In the genomic region with DNA sequence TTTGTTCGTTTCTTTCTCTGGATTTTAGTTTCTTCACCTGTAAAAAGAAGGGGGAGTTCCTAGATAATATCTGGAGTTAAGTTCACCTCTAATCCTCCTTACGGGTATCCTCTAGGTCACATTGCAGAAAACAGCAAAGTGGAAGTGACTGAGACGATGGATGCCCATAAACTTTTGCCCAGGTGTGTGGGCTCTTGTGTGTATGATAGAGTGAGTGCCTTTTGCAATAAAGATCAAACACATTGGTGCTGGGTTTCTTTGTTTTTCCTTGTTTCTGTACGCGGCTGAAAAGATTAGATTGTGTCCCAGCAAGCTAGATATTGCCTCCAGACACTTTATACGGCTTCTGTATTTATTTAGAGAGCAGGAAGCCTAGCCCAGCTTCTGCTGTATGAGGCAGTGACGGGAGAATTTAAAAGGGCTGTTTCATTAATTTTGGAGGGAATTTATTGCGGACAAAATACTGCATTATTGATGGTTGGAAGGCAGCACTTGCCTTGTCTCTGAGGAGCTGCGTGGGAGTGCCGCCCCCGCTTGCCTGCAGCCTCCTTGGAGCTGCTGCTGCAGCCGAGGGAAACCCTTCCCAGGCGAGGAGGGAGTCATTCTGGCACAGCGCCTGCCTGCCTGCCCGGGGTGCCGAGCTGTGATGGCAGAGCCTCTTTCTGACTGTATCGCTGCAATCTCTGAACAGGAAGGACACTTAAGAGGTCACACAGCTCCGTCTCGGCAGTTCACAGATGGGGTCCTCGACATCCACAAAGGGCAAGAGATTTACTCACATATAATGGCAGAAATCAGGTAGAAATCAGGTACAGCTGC, we compare ENCODE assay signal across 9 cellular contexts. TPM values are rescaled to one million over a fixed set of nuclear protein-coding genes. Genes with fewer than 3 reads are reported as not detected.
DNase-seq lines count a peak whose midpoint lies in the region; ATAC-seq and TF ChIP-seq lines count a peak whose summit lies in the region.
"Had no signal": no experiment of that assay in that cellular context is flagged by ENCODE, and none has a peak within 500 bp of the region (broad histone marks: within the 10 kb centered on the region; RNA-seq: fewer than 3 reads in every experiment).

No MANE protein-coding gene starts in this region.

- no peak for TF ChIP-seq CTCF in neural crest cell (conservative IDR thresholded peaks at IDR 0.05)

- peaks cover 10% of the 10 kb centered on the region for H3K4me1 Mint-ChIP-seq in neural crest cell

- H3K36me3 Mint-ChIP-seq in neural crest cell (ENCODE audit: low read depth) = no peaks in the 10 kb centered on the region

- H3K27me3 Mint-ChIP-seq in neural crest cell (ENCODE audit: low read depth) = no peaks in the 10 kb centered on the region

- H3K4me3 Mint-ChIP-seq in neural crest cell = peak overlapping the region; percentile 10

- H3K27ac Mint-ChIP-seq in neural crest cell (ENCODE audit: unreplicated experiment) = peak overlapping the region; percentile 46

- no peak for ATAC-seq in HG03196 (IDR thresholded peaks at IDR 0.05; ENCODE audit: unreplicated experiment)

- DNase-seq in COR-L47 (lab: John Stamatoyannopoulos, UW) (peak; percentile 81), NCI-H2171 (lab: John Stamatoyannopoulos, UW) (peak; percentile 4), dermis blood vessel endothelial cell (peak; percentile 1), neural crest cell (ENCODE audit: low read depth, low spot score) (no peak), T1000 (lab: John Stamatoyannopoulos, UW) (no peak), activated gamma-delta T cell (lab: John Stamatoyannopoulos, UW) (no peak)
- no peak for DNase-seq in NK-92 treated with Interleukin-12 subunit alpha and Interleukin-12 subunit beta, amount 100 ng/mL, for 24 hours (lab: John Stamatoyannopoulos, UW)
- DNase-seq: NCI-H1694 treated with DMSO at 0.1 percent for 48 hours had no signal

- H3K9me3 Mint-ChIP-seq in neural crest cell = peaks cover 3% of the 10 kb centered on the region

RNA-seq across cellular contexts. Expression of gene PYDC2, which starts 38.6 kb away (rescaled TPM):
- total RNA-seq in dermis blood vessel endothelial cell = not detected in 2 replicates
- total RNA-seq in neural crest cell = not detected in 2 replicates

Comparison
In these comparisons a context has a peak if more than half of its experiments do, and no peak if none do; other contexts are left out.
1. DNase-seq: peak in COR-L47 (single experiment), NCI-H2171 (single experiment) and dermis blood vessel endothelial cell (single experiment); none in neural crest cell (single experiment), T1000 (single experiment), activated gamma-delta T cell (single experiment) and NK-92 treated with Interleukin-12 subunit alpha and Interleukin-12 subunit beta, amount 100 ng/mL, for 24 hours (single experiment).